In genomic region chr20:51800132-51800721, GRCh38 we compare ENCODE assay signal across 8 cellular contexts. TPM values are rescaled to one million over a fixed set of nuclear protein-coding genes. Genes with fewer than 3 reads are reported as not detected.
DNase-seq lines count a peak whose midpoint lies in the region; ATAC-seq, FAIRE-seq and TF ChIP-seq lines count a peak whose summit lies in the region.

No MANE protein-coding gene starts in this region.

- H3K27ac ChIP-seq in Karpas-422 (ENCODE audit: low read length) (no peak overlapping the region), astrocyte (ENCODE audit: low read depth, low read length) (no peak overlapping the region), iPS-18a (ENCODE audit: low read length) (peak overlapping the region; percentile 95)

- H3K9me3 Mint-ChIP-seq in T-cell (no peaks in the 10 kb centered on the region), astrocyte (ENCODE audit: unreplicated experiment) (no peaks in the 10 kb centered on the region)

- TF ChIP-seq CTCF in astrocyte (IDR thresholded peaks at IDR 0.05; ENCODE audit: insufficient read depth, low read depth, low read length), result peak; percentile 71

- no peak overlapping the region for H3K4me2 ChIP-seq in Karpas-422 (ENCODE audit: low read depth, low read length, poor library complexity, severe bottlenecking)
- H3K4me2 ChIP-seq in astrocyte (ENCODE audit: low read length), result peak overlapping the region; percentile 92

- peaks cover 42 to 60% of the 10 kb centered on the region in 2 donors for H3K27me3 Mint-ChIP-seq in T-cell
- H3K27me3 Mint-ChIP-seq in astrocyte (ENCODE audit: low read depth, unreplicated experiment), result no peaks in the 10 kb centered on the region

- POLR2A ChIA-PET in T-cell (lab: Charles Lee), result no interaction called here

- no peak overlapping the region for H3K27ac Mint-ChIP-seq in T-cell
- no peak overlapping the region for H3K27ac Mint-ChIP-seq in astrocyte (ENCODE audit: unreplicated experiment)

- FAIRE-seq in astrocyte (lab: Jason Lieb, UNC), result no peak

- H3K4me1 ChIP-seq in Karpas-422 (ENCODE audit: low read length), result no peaks in the 10 kb centered on the region
- peaks cover 26% of the 10 kb centered on the region for H3K4me1 ChIP-seq in astrocyte (ENCODE audit: insufficient read depth, low read length)
- H3K4me1 ChIP-seq in iPS-18a (ENCODE audit: control insufficient read depth, low read depth, low read length), result peaks cover 44% of the 10 kb centered on the region

- no peaks in the 10 kb centered on the region for H3K9me3 ChIP-seq in Karpas-422 (ENCODE audit: low read length)
- H3K9me3 ChIP-seq in astrocyte (ENCODE audit: insufficient read depth, low read depth, low read length), result no peaks in the 10 kb centered on the region
- H3K9me3 ChIP-seq in iPS-18a (ENCODE audit: control insufficient read depth, low read depth, low read length), result no peaks in the 10 kb centered on the region

- H4K20me1 ChIP-seq in Karpas-422 (ENCODE audit: insufficient read depth, low read depth, low read length), result no peaks in the 10 kb centered on the region
- no peaks in the 10 kb centered on the region for H4K20me1 ChIP-seq in astrocyte (ENCODE audit: insufficient read depth, low read length)

- no peaks in the 10 kb centered on the region for H3K79me2 ChIP-seq in Karpas-422 (ENCODE audit: low read length)
- H3K79me2 ChIP-seq in astrocyte (ENCODE audit: insufficient read depth, low read length), result no peaks in the 10 kb centered on the region

- H3K4me1 Mint-ChIP-seq in T-cell, result peaks cover 0 to 20% (median 13%) of the 10 kb centered on the region in 3 donors
- peaks cover 30% of the 10 kb centered on the region for H3K4me1 Mint-ChIP-seq in astrocyte (ENCODE audit: low read depth, unreplicated experiment)

- CTCF ChIA-PET in T-cell (lab: Charles Lee), result interaction anchor here in 1 of 2 donors (0.6 to 1.6 kb wide), 3 partner anchors 8 to 874 kb away, joined by 3 to 9 read pairs (median 3); no protein-coding TSS in a partner anchor

- DNase-seq in DMS153 treated with DMSO at 0.1 percent for 48 hours (lab: John Stamatoyannopoulos, UW; ENCODE audit: unreplicated experiment), result peak; percentile 56
- peak; percentile 80 for DNase-seq in Karpas-422
- peak in 33 of 34 experiments; percentile 2 to 56 (median 39) for DNase-seq in T-cell
- DNase-seq in astrocyte (ENCODE audit: low read depth), result no peak
- peak; percentile 22 to 64 for DNase-seq in stimulated activated CD4-positive, alpha-beta T cell treated with anti-CD3 and anti-CD28 coated beads, Interleukin-12 subunit alpha, Interleukin-12 subunit beta, amount 100 ng/mL, for 24 hours (ENCODE audit: low read depth in 2 of 2)

- ATAC-seq in T-cell (replicated peaks in 1 of 4) (peak in 3 of 4 experiments; percentile 27 to 59 (median 43)), HG02840 (IDR thresholded peaks at IDR 0.05; ENCODE audit: low FRiP score, unreplicated experiment) (no peak), GM21526 (IDR thresholded peaks at IDR 0.05; ENCODE audit: low FRiP score, unreplicated experiment) (no peak)

- H2AFZ ChIP-seq in Karpas-422 (ENCODE audit: low read length) (no peak overlapping the region), astrocyte (ENCODE audit: low read depth, low read length) (peak overlapping the region; percentile 80)

- no peaks in the 10 kb centered on the region for H3K9me2 ChIP-seq in Karpas-422 (replicated peaks; ENCODE audit: insufficient read depth, low read length)

- H3K27me3 ChIP-seq in Karpas-422 (ENCODE audit: low read length) (no peaks in the 10 kb centered on the region), astrocyte (ENCODE audit: insufficient read depth, low read length) (peaks cover 3% of the 10 kb centered on the region), iPS-18a (ENCODE audit: control insufficient read depth, insufficient read depth, low read length) (no peaks in the 10 kb centered on the region)

- H3K36me3 ChIP-seq in Karpas-422 (ENCODE audit: insufficient read depth, low read length) (no peaks in the 10 kb centered on the region), astrocyte (ENCODE audit: insufficient read depth, low read length) (no peaks in the 10 kb centered on the region), iPS-18a (ENCODE audit: control insufficient read depth, low read depth, low read length) (peaks cover 16% of the 10 kb centered on the region)

- H3K4me3 ChIP-seq in Karpas-422 (ENCODE audit: low read length) (no peak overlapping the region), astrocyte (ENCODE audit: insufficient read depth, low read depth, low read length) (peak overlapping the region; percentile 57), iPS-18a (ENCODE audit: low read length) (peak overlapping the region; percentile 95)

- H3K4me3 Mint-ChIP-seq in T-cell (peak overlapping the region; percentile 25 to 63 (median 41)), astrocyte (ENCODE audit: unreplicated experiment) (peak overlapping the region; percentile 93)

- H3K9ac ChIP-seq in Karpas-422 (ENCODE audit: low read length) (no peak overlapping the region), astrocyte (ENCODE audit: low read length) (peak overlapping the region; percentile 67), iPS-18a (ENCODE audit: low read length) (peak overlapping the region; percentile 99)

- H3K36me3 Mint-ChIP-seq in T-cell (no peaks in the 10 kb centered on the region), astrocyte (ENCODE audit: low read depth, unreplicated experiment) (no peaks in the 10 kb centered on the region)

RNA-seq across cellular contexts. Expression of gene SALL4, which starts 2.1 kb away (rescaled TPM):
- 0.07 TPM in 1 of 2 replicates, not detected in the other for total RNA-seq in Karpas-422 (2014; rRNA removed; shearing (Covaris generic); ENCODE audit: low replicate concordance)
- total RNA-seq in T-cell, result under 1 TPM in 4 of 5 donors, not detected in 1; 0.13 to 0.48 (median 0.37) TPM
- 15.0 and 21.7 TPM in 2 replicates for total RNA-seq in astrocyte

RNA-seq across cellular contexts. Expression of gene ATP9A, which starts 32.0 kb away (rescaled TPM):
- total RNA-seq in Karpas-422 (2014; rRNA removed; shearing (Covaris generic); ENCODE audit: low replicate concordance), result 0.04 and 0.19 TPM in 2 replicates
- total RNA-seq in T-cell, result under 1 TPM; 0.44 to 0.85 (median 0.72) TPM
- 12.9 and 13.5 TPM in 2 replicates for total RNA-seq in astrocyte

Comparison
In these comparisons a context has a peak if more than half of its experiments do, and no peak if none do; other contexts are left out.
1. ATAC-seq: peak in T-cell (3 of 4); none in HG02840 (single experiment) and GM21526 (single experiment).
2. RNA of gene SALL4, which starts 2.1 kb away (total RNA-seq): 15.0 to 21.7 TPM in astrocyte; 0.13 to 0.48 TPM in T-cell and 0.07 TPM in Karpas-422; every median in the first group is over 10 times any median in the second.